Comparison of ENCODE assay signal across 8 cellular contexts in the genomic region with DNA sequence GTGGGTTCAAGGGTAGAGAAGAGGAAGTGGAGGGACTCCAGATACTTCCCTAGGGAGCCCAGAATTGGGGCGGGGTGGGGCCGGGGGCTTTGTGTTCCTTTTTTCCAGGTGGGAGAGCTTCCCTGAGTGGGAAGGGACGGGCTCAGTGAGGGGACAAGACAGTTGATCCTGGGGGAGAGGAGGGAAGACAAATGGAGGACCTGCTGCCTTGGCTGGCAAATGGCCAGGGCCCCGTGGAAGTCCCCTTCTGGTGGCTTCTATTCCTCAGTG. TPM values are rescaled to one million over a fixed set of nuclear protein-coding genes. Genes with fewer than 3 reads are reported as not detected.
DNase-seq lines count a peak whose midpoint lies in the region; ATAC-seq and TF ChIP-seq lines count a peak whose summit lies in the region.

No MANE protein-coding gene starts in this region.

- no peaks in the 10 kb centered on the region for H3K9me2 ChIP-seq in Loucy (replicated peaks; ENCODE audit: low read depth, low read length)

- H3K4me3 Mint-ChIP-seq in stimulated activated effector memory CD8-positive, alpha-beta T cell treated with anti-CD3 and anti-CD28 coated beads, Interleukin-12 subunit alpha, Interleukin-12 subunit beta, amount 100 ng/mL, for 72 hours, result peak overlapping the region; percentile 80

- H3K9ac ChIP-seq in Loucy (ENCODE audit: low read depth, low read length, poor library complexity, severe bottlenecking), result no peak overlapping the region

- H3K9me3 Mint-ChIP-seq in stimulated activated effector memory CD8-positive, alpha-beta T cell treated with anti-CD3 and anti-CD28 coated beads, Interleukin-12 subunit alpha, Interleukin-12 subunit beta, amount 100 ng/mL, for 72 hours, result no peaks in the 10 kb centered on the region

- peaks cover 18% of the 10 kb centered on the region for H3K36me3 Mint-ChIP-seq in stimulated activated effector memory CD8-positive, alpha-beta T cell treated with anti-CD3 and anti-CD28 coated beads, Interleukin-12 subunit alpha, Interleukin-12 subunit beta, amount 100 ng/mL, for 72 hours

- peaks cover 53% of the 10 kb centered on the region for H3K4me1 Mint-ChIP-seq in stimulated activated effector memory CD8-positive, alpha-beta T cell treated with anti-CD3 and anti-CD28 coated beads, Interleukin-12 subunit alpha, Interleukin-12 subunit beta, amount 100 ng/mL, for 72 hours

- peak; percentile 40 for DNase-seq in activated T-cell treated with anti-CD3 and anti-CD28 coated beads for 1 hour (ENCODE audit: low read depth)
- peak; percentile 53 to 59 for DNase-seq in heart right ventricle
- DNase-seq in stimulated activated effector memory CD8-positive, alpha-beta T cell treated with anti-CD3 and anti-CD28 coated beads, Interleukin-12 subunit alpha, Interleukin-12 subunit beta, amount 100 ng/mL, for 72 hours (ENCODE audit: low spot score in 2 of 2), result no peak
- no peak for DNase-seq in HUDEP-2 (lab: John Stamatoyannopoulos, UW; ENCODE audit: unreplicated experiment in 76 of 76)
- no peak for DNase-seq in RKO (ENCODE audit: low spot score)

- no peaks in the 10 kb centered on the region for H4K20me1 ChIP-seq in Loucy (ENCODE audit: insufficient read depth, low read length, poor library complexity, severe bottlenecking)

- intact Hi-C loops in heart right ventricle (cut with DNase I), result no loop called here

- no peak overlapping the region; the same call in 1 of the 2 replicates for H2AFZ ChIP-seq in Loucy (ENCODE audit: low read length)

- no peaks in the 10 kb centered on the region for H3K79me2 ChIP-seq in Loucy (ENCODE audit: insufficient read depth, low read length)

- 44 to 60% methylated on average over 4 of the region's 4 CpGs for WGBS in heart right ventricle, 2 donors

- H3K4me1 ChIP-seq in Loucy (ENCODE audit: insufficient read depth, low read length, poor library complexity, severe bottlenecking) (peaks cover 13% of the 10 kb centered on the region), heart right ventricle (peaks cover 21 to 59% (median 36%) of the 10 kb centered on the region in 9 donors)

- no peaks in the 10 kb centered on the region for H3F3A ChIP-seq in Loucy (ENCODE audit: low read depth)

- TF ChIP-seq CTCF in Loucy (conservative IDR thresholded peaks at IDR 0.05; ENCODE audit: low read length) (no peak), heart right ventricle (IDR thresholded peaks at IDR 0.05) (no peak)

- peak overlapping the region in 9 of 10 donors; percentile 9 to 98 (median 87) for H3K27ac ChIP-seq in heart right ventricle

- H3K4me2 ChIP-seq in Loucy (ENCODE audit: low read depth, low read length, poor library complexity, severe bottlenecking), result peak overlapping the region; percentile 59

- H3K36me3 ChIP-seq in Loucy (ENCODE audit: insufficient read depth, low read length) (no peaks in the 10 kb centered on the region), heart right ventricle (peaks cover 0 to 52% (median 13%) of the 10 kb centered on the region in 9 donors)

- no peak for ATAC-seq in heart right ventricle
- ATAC-seq in stimulated activated effector memory CD8-positive, alpha-beta T cell treated with anti-CD3 and anti-CD28 coated beads, Interleukin-12 subunit alpha, Interleukin-12 subunit beta, amount 100 ng/mL, for 72 hours, result no peak
- ATAC-seq in HG03196 (IDR thresholded peaks at IDR 0.05; ENCODE audit: unreplicated experiment), result no peak
- no peak for ATAC-seq in GM19455 (IDR thresholded peaks at IDR 0.05; ENCODE audit: unreplicated experiment)

- H3K27ac Mint-ChIP-seq in stimulated activated effector memory CD8-positive, alpha-beta T cell treated with anti-CD3 and anti-CD28 coated beads, Interleukin-12 subunit alpha, Interleukin-12 subunit beta, amount 100 ng/mL, for 72 hours, result peak overlapping the region; percentile 93

- H3K9me3 ChIP-seq in Loucy (ENCODE audit: insufficient read depth, low read depth, low read length) (no peaks in the 10 kb centered on the region), heart right ventricle (no peaks in the 10 kb centered on the region)

- H3K27me3 ChIP-seq in Loucy (ENCODE audit: insufficient read depth, low read length, poor library complexity, severe bottlenecking) (no peaks in the 10 kb centered on the region), heart right ventricle (no peaks in the 10 kb centered on the region)

- H3K4me3 ChIP-seq in Loucy (ENCODE audit: low read length, poor library complexity, severe bottlenecking) (peak overlapping the region; percentile 28), heart right ventricle (peak overlapping the region in 5 of 10 donors; percentile 65 to 95 (median 88))

RNA-seq across cellular contexts. Expression of a gene that starts 2.6 kb away (rescaled TPM):
- 100 to 1,000 TPM in 8 of 10 donors, 10 to 100 TPM in 2; 87.9 to 278 (median 124) TPM for total RNA-seq in heart right ventricle
- 100 to 1,000 TPM in 1 of 2 donors, 10 to 100 TPM in 1; 83.9 to 135 TPM for polyA plus RNA-seq in heart right ventricle

RNA-seq across cellular contexts. Expression of a gene that starts 14.8 kb away (rescaled TPM):
- under 1 TPM in 8 of 10 donors, not detected in 2; 0.17 to 0.38 (median 0.21) TPM for total RNA-seq in heart right ventricle
- polyA plus RNA-seq in heart right ventricle, result under 1 TPM; 0.07 to 0.13 TPM

RNA-seq across cellular contexts. Expression of a gene that starts 23.4 kb away (rescaled TPM):
- 10 to 100 TPM; 23.2 to 40.5 (median 31.1) TPM for total RNA-seq in heart right ventricle
- 10 to 100 TPM; 22.8 to 48.1 TPM for polyA plus RNA-seq in heart right ventricle

RNA-seq across cellular contexts. Expression of a gene that starts 27.7 kb away (rescaled TPM):
- 100 to 1,000 TPM; 105 to 155 (median 121) TPM for total RNA-seq in heart right ventricle
- polyA plus RNA-seq in heart right ventricle, result 10 to 100 TPM; 84.7 to 96.7 TPM

RNA-seq across cellular contexts. Expression of a gene that starts 38.2 kb away (rescaled TPM):
- total RNA-seq in heart right ventricle, result 10 to 100 TPM; 41.4 to 55.9 (median 47.5) TPM
- polyA plus RNA-seq in heart right ventricle, result 10 to 100 TPM; 11.5 to 26.1 TPM

Comparison
In these comparisons a context has a peak if more than half of its experiments do, and no peak if none do; other contexts are left out.
1. DNase-seq: peak in activated T-cell treated with anti-CD3 and anti-CD28 coated beads for 1 hour (single experiment) and heart right ventricle (2 of 2); none in stimulated activated effector memory CD8-positive, alpha-beta T cell treated with anti-CD3 and anti-CD28 coated beads, Interleukin-12 subunit alpha, Interleukin-12 subunit beta, amount 100 ng/mL, for 72 hours (0 of 2), HUDEP-2 (0 of 76) and RKO (single experiment).